ENCODE assay signal across 40 cellular contexts in the genomic region with DNA sequence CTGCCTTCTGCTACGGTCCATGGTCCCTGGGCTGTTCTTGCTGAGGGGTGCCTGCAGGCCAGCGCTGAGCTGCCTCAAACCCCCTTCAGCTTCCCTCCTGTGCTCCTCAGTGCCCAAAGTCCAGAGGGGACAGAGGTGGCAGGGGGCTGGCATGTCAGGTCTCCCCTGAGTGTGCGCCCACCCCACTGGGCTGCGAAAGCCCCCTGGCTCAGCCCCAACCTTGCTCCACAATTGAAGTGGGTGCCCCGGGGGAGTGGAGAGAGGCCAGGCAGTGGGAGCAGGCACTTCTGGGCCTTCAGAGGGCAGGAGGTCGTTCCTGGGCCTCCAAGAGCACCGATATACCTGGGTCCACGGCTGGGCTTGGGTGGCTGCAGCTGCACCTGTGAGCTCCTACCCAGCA.
"Had no signal": no experiment of that assay in that cellular context is flagged by ENCODE, and none has a peak within 500 bp of the region (broad histone marks: within the 10 kb centered on the region; RNA-seq: fewer than 3 reads in every experiment).

No MANE protein-coding gene starts in this region.

- H3K9me3 Mint-ChIP-seq: activated naive CD4-positive, alpha-beta T cell treated with anti-CD3 and anti-CD28 coated beads, Interleukin-2, amount 50 U/mL, for 24 hours; activated naive CD8-positive, alpha-beta T cell treated with anti-CD3 and anti-CD28 coated beads, Interleukin-2, amount 50 U/mL, for 24 hours had no signal

- H3K4me1 Mint-ChIP-seq: activated naive CD4-positive, alpha-beta T cell treated with anti-CD3 and anti-CD28 coated beads, Interleukin-2, amount 10 ng/mL, durations not matched to agents 7 days and 5 days; activated naive CD4-positive, alpha-beta T cell treated with anti-CD3 and anti-CD28 coated beads, Interleukin-2, amount 50 U/mL, for 24 hours; activated naive CD8-positive, alpha-beta T cell treated with anti-CD3 and anti-CD28 coated beads for 36 hours; activated naive CD8-positive, alpha-beta T cell treated with anti-CD3 and anti-CD28 coated beads, Interleukin-2, amount 10 ng/mL, durations not matched to agents 7 days and 5 days; activated naive CD8-positive, alpha-beta T cell treated with anti-CD3 and anti-CD28 coated beads, Interleukin-2, amount 50 U/mL, for 24 hours; activated T-helper 17 cell treated with anti-CD3 and anti-CD28 coated beads, Interleukin-2, amount 50 U/mL, for 72 hours; brain; central memory CD8-positive, alpha-beta T cell had no signal

- H3K4me1 ChIP-seq: adrenal gland, ascending aorta, body of pancreas, breast epithelium had no signal

- H3K4me3 ChIP-seq: adrenal gland, ascending aorta, body of pancreas, breast epithelium, cardiac muscle cell had no signal

- DNase-seq: activated effector memory CD4-positive, alpha-beta T cell treated with anti-CD3 and anti-CD28 coated beads, Interleukin-2, amount 50 U/mL, for 16 hours; activated effector memory CD4-positive, alpha-beta T cell treated with Interleukin-2 at 50 U/mL for 16 hours; activated gamma-delta T cell; activated gamma-delta T cell treated with Interleukin-2 at 50 U/mL for 16 hours; activated naive CD4-positive, alpha-beta T cell; activated naive CD4-positive, alpha-beta T cell treated with anti-CD3 and anti-CD28 coated beads for 36 hours; activated naive CD4-positive, alpha-beta T cell treated with anti-CD3 and anti-CD28 coated beads, Interleukin-2, amount 10 ng/mL, durations not matched to agents 7 days and 5 days; activated naive CD4-positive, alpha-beta T cell treated with anti-CD3 and anti-CD28 coated beads, Interleukin-2, amount 50 U/mL, for 16 hours; activated naive CD4-positive, alpha-beta T cell treated with Interleukin-2 at 50 U/mL for 16 hours; activated naive CD8-positive, alpha-beta T cell treated with anti-CD3 and anti-CD28 coated beads for 36 hours; activated naive CD8-positive, alpha-beta T cell treated with anti-CD3 and anti-CD28 coated beads, Interleukin-2, amount 10 ng/mL, durations not matched to agents 7 days and 5 days; activated naive CD8-positive, alpha-beta T cell treated with anti-CD3 and anti-CD28 coated beads, Interleukin-2, amount 50 U/mL, for 24 hours; activated T-cell treated with anti-CD3 and anti-CD28 coated beads, Interleukin-2, amount 50 U/mL, for 1 hour; activated T-cell treated with anti-CD3 and anti-CD28 coated beads, Interleukin-2, amount 50 U/mL, for 24 hours; activated T-cell treated with anti-CD3 and anti-CD28 coated beads, Interleukin-2, amount 50 U/mL, for 4 hours; activated T-cell treated with anti-CD3 and anti-CD28 coated beads, Interleukin-2, amount 50 U/mL, for 48 hours; activated T-cell treated with anti-CD3 and anti-CD28 coated beads, Interleukin-2, amount 50 U/mL, for 72 hours; adrenal gland; amniotic stem cell; amygdala; anterior cingulate cortex; aorta; body of pancreas; brain microvascular endothelial cell; caudate nucleus; central memory CD4-positive, alpha-beta T cell; cerebellar nuclear complex had no signal

- H3K36me3 ChIP-seq: adrenal gland, ascending aorta, brain microvascular endothelial cell, breast epithelium, cardiac muscle cell had no signal

- H3K27ac ChIP-seq: adrenal gland, ascending aorta, body of pancreas, brain microvascular endothelial cell, breast epithelium, cardiac muscle cell had no signal

- H3K27me3 Mint-ChIP-seq: activated naive CD4-positive, alpha-beta T cell treated with anti-CD3 and anti-CD28 coated beads, Interleukin-2, amount 10 ng/mL, durations not matched to agents 7 days and 5 days; activated naive CD4-positive, alpha-beta T cell treated with anti-CD3 and anti-CD28 coated beads, Interleukin-2, amount 50 U/mL, for 24 hours; activated naive CD8-positive, alpha-beta T cell; activated naive CD8-positive, alpha-beta T cell treated with anti-CD3 and anti-CD28 coated beads for 36 hours; activated naive CD8-positive, alpha-beta T cell treated with anti-CD3 and anti-CD28 coated beads, Interleukin-2, amount 10 ng/mL, durations not matched to agents 7 days and 5 days; activated naive CD8-positive, alpha-beta T cell treated with anti-CD3 and anti-CD28 coated beads, Interleukin-2, amount 50 U/mL, for 24 hours; activated T-cell treated with anti-CD3 and anti-CD28 coated beads, Interleukin-2, amount 50 U/mL, for 24 hours; activated T-helper 17 cell treated with anti-CD3 and anti-CD28 coated beads, Interleukin-2, amount 50 U/mL, for 72 hours; brain; central memory CD8-positive, alpha-beta T cell had no signal

- H3K4me3 Mint-ChIP-seq: activated naive CD4-positive, alpha-beta T cell treated with anti-CD3 and anti-CD28 coated beads for 36 hours; activated naive CD4-positive, alpha-beta T cell treated with anti-CD3 and anti-CD28 coated beads, Interleukin-2, amount 10 ng/mL, durations not matched to agents 7 days and 5 days; activated naive CD4-positive, alpha-beta T cell treated with anti-CD3 and anti-CD28 coated beads, Interleukin-2, amount 50 U/mL, for 24 hours; activated naive CD8-positive, alpha-beta T cell; activated naive CD8-positive, alpha-beta T cell treated with anti-CD3 and anti-CD28 coated beads for 36 hours; activated naive CD8-positive, alpha-beta T cell treated with anti-CD3 and anti-CD28 coated beads, Interleukin-2, amount 10 ng/mL, durations not matched to agents 7 days and 5 days; activated naive CD8-positive, alpha-beta T cell treated with anti-CD3 and anti-CD28 coated beads, Interleukin-2, amount 50 U/mL, for 24 hours; activated T-cell treated with anti-CD3 and anti-CD28 coated beads, Interleukin-2, amount 50 U/mL, for 24 hours; activated T-cell treated with anti-CD3 and anti-CD28 coated beads, Interleukin-2, amount 50 U/mL, for 4 hours; activated T-cell treated with anti-CD3 and anti-CD28 coated beads, Interleukin-2, amount 50 U/mL, for 72 hours; activated T-helper 1 cell treated with anti-CD3 and anti-CD28 coated beads, Interleukin-12 subunit alpha, Interleukin-12 subunit beta, Interleukin-2, Interleukin-4 antibody, amounts not matched to agents 30 ng/mL and 10 ng/mL and 1 ng/mL, durations not matched to agents 14 hours and 24 hours and 36 hours; activated T-helper 17 cell treated with anti-CD3 and anti-CD28 coated beads, Interleukin-2, amount 50 U/mL, for 72 hours; brain; central memory CD8-positive, alpha-beta T cell had no signal

- H3K36me3 Mint-ChIP-seq: activated naive CD4-positive, alpha-beta T cell treated with anti-CD3 and anti-CD28 coated beads, Interleukin-2, amount 10 ng/mL, durations not matched to agents 7 days and 5 days; activated naive CD4-positive, alpha-beta T cell treated with anti-CD3 and anti-CD28 coated beads, Interleukin-2, amount 50 U/mL, for 24 hours; activated naive CD4-positive, alpha-beta T cell treated with anti-CD3 and anti-CD28 coated beads, Interleukin-2, amount 50 U/mL, for 72 hours; activated naive CD8-positive, alpha-beta T cell treated with anti-CD3 and anti-CD28 coated beads for 36 hours; activated naive CD8-positive, alpha-beta T cell treated with anti-CD3 and anti-CD28 coated beads, Interleukin-2, amount 10 ng/mL, durations not matched to agents 7 days and 5 days; brain had no signal

- FAIRE-seq: astrocyte, bronchial epithelial cell had no signal

- H3K27me3 ChIP-seq: adrenal gland, ascending aorta, body of pancreas, brain microvascular endothelial cell, breast epithelium, cardiac muscle cell had no signal

- H3K27ac Mint-ChIP-seq: activated naive CD4-positive, alpha-beta T cell treated with anti-CD3 and anti-CD28 coated beads for 36 hours; activated naive CD4-positive, alpha-beta T cell treated with anti-CD3 and anti-CD28 coated beads, Interleukin-2, amount 10 ng/mL, durations not matched to agents 7 days and 5 days; activated naive CD4-positive, alpha-beta T cell treated with anti-CD3 and anti-CD28 coated beads, Interleukin-2, amount 50 U/mL, for 24 hours; activated naive CD4-positive, alpha-beta T cell treated with anti-CD3 and anti-CD28 coated beads, Interleukin-2, amount 50 U/mL, for 72 hours; activated naive CD8-positive, alpha-beta T cell; activated naive CD8-positive, alpha-beta T cell treated with anti-CD3 and anti-CD28 coated beads for 36 hours; activated naive CD8-positive, alpha-beta T cell treated with anti-CD3 and anti-CD28 coated beads, Interleukin-2, amount 10 ng/mL, durations not matched to agents 7 days and 5 days; activated naive CD8-positive, alpha-beta T cell treated with anti-CD3 and anti-CD28 coated beads, Interleukin-2, amount 50 U/mL, for 24 hours; activated T-cell treated with anti-CD3 and anti-CD28 coated beads, Interleukin-2, amount 50 U/mL, for 24 hours; activated T-cell treated with anti-CD3 and anti-CD28 coated beads, Interleukin-2, amount 50 U/mL, for 72 hours; activated T-helper 1 cell treated with anti-CD3 and anti-CD28 coated beads, Interleukin-12 subunit alpha, Interleukin-12 subunit beta, Interleukin-2, Interleukin-4 antibody, amounts not matched to agents 30 ng/mL and 10 ng/mL and 1 ng/mL, durations not matched to agents 14 hours and 24 hours and 36 hours; activated T-helper 17 cell treated with anti-CD3 and anti-CD28 coated beads, Interleukin-2, amount 50 U/mL, for 72 hours; activated T-helper 2 cell treated with anti-CD3 and anti-CD28 coated beads, Interferon-gamma antibody, Interleukin-2, Interleukin-4, amounts not matched to agents 10 μg/mL and 5 μg/mL and 100 μg/mL, durations not matched to agents 14 hours and 24 hours and 36 hours; brain had no signal

- ATAC-seq: activated naive CD4-positive, alpha-beta T cell treated with anti-CD3 and anti-CD28 coated beads, Interleukin-2, amount 50 U/mL, for 72 hours; activated naive CD8-positive, alpha-beta T cell treated with anti-CD3 and anti-CD28 coated beads, Interleukin-2, amount 50 U/mL, for 24 hours; activated T-cell treated with anti-CD3 and anti-CD28 coated beads, Interleukin-2, amount 50 U/mL, for 4 hours; activated T-cell treated with anti-CD3 and anti-CD28 coated beads, Interleukin-2, amount 50 U/mL, for 72 hours; activated T-helper 17 cell treated with anti-CD3 and anti-CD28 coated beads, Interleukin-2, amount 50 U/mL, for 72 hours; body of pancreas had no signal

- H3K9me3 ChIP-seq: adrenal gland, ascending aorta, body of pancreas had no signal
